ENCODE assay signal across 8 cellular contexts in genomic region chr6:147322299-147323162, GRCh38.
DNase-seq lines count a peak whose midpoint lies in the region; ATAC-seq and TF ChIP-seq lines count a peak whose summit lies in the region.

No MANE protein-coding gene starts in this region.

- H3K4me3 Mint-ChIP-seq in central memory CD8-positive, alpha-beta T cell, result peak overlapping the region; percentile 27
- H3K4me3 Mint-ChIP-seq in stimulated activated memory B cell treated with anti-CD40 and anti-IgM and Interleukin-4, amounts not matched to agents 10 μg/mL and 1 μg/mL and 100 μg/mL, for 72 hours, result peak overlapping the region; percentile 61

- DNase-seq in GM10266 (ENCODE audit: extremely low spot score) (peak; percentile 50), NCI-H1092 (lab: John Stamatoyannopoulos, UW) (no peak), NCI-H2196 treated with DMSO at 0.1 percent for 48 hours (lab: John Stamatoyannopoulos, UW; ENCODE audit: unreplicated experiment) (no peak)
- no peak for DNase-seq in central memory CD8-positive, alpha-beta T cell (ENCODE audit: low spot score in 2 of 2)
- no peak for DNase-seq in activated CD4-positive, alpha-beta T cell treated with anti-CD3 and anti-CD28 coated beads for 1 hour

- H3K36me3 Mint-ChIP-seq in central memory CD8-positive, alpha-beta T cell (ENCODE audit: insufficient read depth), result peaks cover 26% of the 10 kb centered on the region
- peaks cover 28% of the 10 kb centered on the region for H3K36me3 Mint-ChIP-seq in stimulated activated memory B cell treated with anti-CD40 and anti-IgM and Interleukin-4, amounts not matched to agents 10 μg/mL and 1 μg/mL and 100 μg/mL, for 72 hours

- peak overlapping the region; percentile 69 for H3K27ac Mint-ChIP-seq in central memory CD8-positive, alpha-beta T cell (ENCODE audit: low read depth)
- H3K27ac Mint-ChIP-seq in stimulated activated memory B cell treated with anti-CD40 and anti-IgM and Interleukin-4, amounts not matched to agents 10 μg/mL and 1 μg/mL and 100 μg/mL, for 72 hours, result peak overlapping the region; percentile 85

- ATAC-seq in GM21360 (IDR thresholded peaks at IDR 0.05; ENCODE audit: unreplicated experiment) (peak; percentile 99), HG03558 (IDR thresholded peaks at IDR 0.05; ENCODE audit: extremely low read depth, unreplicated experiment) (peak; percentile 96)
- ATAC-seq in central memory CD8-positive, alpha-beta T cell (replicated peaks; ENCODE audit: extremely low read depth, poor library complexity, severe bottlenecking), result peak; percentile 75
- peak; percentile 98 for ATAC-seq in stimulated activated memory B cell treated with anti-CD40 and anti-IgM and Interleukin-4, amounts not matched to agents 10 μg/mL and 1 μg/mL and 100 μg/mL, for 72 hours

- TF ChIP-seq CTCF in GM10266 (IDR thresholded peaks at IDR 0.05; ENCODE audit: control insufficient read depth, insufficient read depth, low read depth, missing control alignments), result no peak

- peaks cover 21% of the 10 kb centered on the region for H3K4me1 Mint-ChIP-seq in central memory CD8-positive, alpha-beta T cell
- peaks cover 24% of the 10 kb centered on the region for H3K4me1 Mint-ChIP-seq in stimulated activated memory B cell treated with anti-CD40 and anti-IgM and Interleukin-4, amounts not matched to agents 10 μg/mL and 1 μg/mL and 100 μg/mL, for 72 hours

- H3K9me3 Mint-ChIP-seq in central memory CD8-positive, alpha-beta T cell, result no peaks in the 10 kb centered on the region
- no peaks in the 10 kb centered on the region for H3K9me3 Mint-ChIP-seq in stimulated activated memory B cell treated with anti-CD40 and anti-IgM and Interleukin-4, amounts not matched to agents 10 μg/mL and 1 μg/mL and 100 μg/mL, for 72 hours

- no peaks in the 10 kb centered on the region for H3K27me3 Mint-ChIP-seq in central memory CD8-positive, alpha-beta T cell
- no peaks in the 10 kb centered on the region for H3K27me3 Mint-ChIP-seq in stimulated activated memory B cell treated with anti-CD40 and anti-IgM and Interleukin-4, amounts not matched to agents 10 μg/mL and 1 μg/mL and 100 μg/mL, for 72 hours
